In the genomic region with DNA sequence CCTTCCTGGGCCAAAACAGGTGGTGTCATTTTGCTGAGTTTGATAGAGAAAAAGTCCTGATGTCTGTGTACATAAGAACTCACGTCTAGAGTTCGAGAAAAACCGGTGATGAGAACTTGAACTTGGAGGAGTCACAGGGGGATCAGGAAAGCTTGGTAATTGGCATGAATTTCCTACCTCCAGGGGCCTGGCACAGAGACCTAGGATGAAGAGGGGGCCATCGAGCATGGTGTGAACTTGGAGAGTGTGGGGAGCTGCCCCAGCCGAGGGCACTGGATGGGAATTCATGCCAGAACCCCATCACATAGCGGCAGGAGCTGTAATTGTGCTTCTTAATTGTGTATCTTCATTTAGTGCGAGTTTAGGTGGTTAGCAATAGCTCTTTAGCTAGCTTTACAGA, we compare ENCODE assay signal across 2 cellular contexts.
TF ChIP-seq lines count a peak whose summit lies in the region.

No MANE protein-coding gene starts in this region.

TF ChIP-seq in SK-N-SH, 30 proteins besides CTCF, POLR2A, EP300 and RAD21 (continued from another document):
- no peak for TF ChIP-seq TAF1 (IDR thresholded peaks at IDR 0.05; ENCODE audit: borderline replicate concordance, low read depth, low read length)
- TF ChIP-seq MEF2A (IDR thresholded peaks at IDR 0.05; ENCODE audit: borderline replicate concordance, low read depth) = no peak
- TF ChIP-seq FOXM1 (IDR thresholded peaks at IDR 0.05; ENCODE audit: low read depth) = no peak
- TF ChIP-seq GATA2 (CRISPR knock-in tag; IDR thresholded peaks at IDR 0.05) = no peak

TF ChIP-seq in SK-N-SH treated with all-trans-retinoic acid at 6 μM for 48 hours, 23 proteins besides CTCF, POLR2A, EP300 and RAD21 (continued from another document):
- TF ChIP-seq, protein P1, sequence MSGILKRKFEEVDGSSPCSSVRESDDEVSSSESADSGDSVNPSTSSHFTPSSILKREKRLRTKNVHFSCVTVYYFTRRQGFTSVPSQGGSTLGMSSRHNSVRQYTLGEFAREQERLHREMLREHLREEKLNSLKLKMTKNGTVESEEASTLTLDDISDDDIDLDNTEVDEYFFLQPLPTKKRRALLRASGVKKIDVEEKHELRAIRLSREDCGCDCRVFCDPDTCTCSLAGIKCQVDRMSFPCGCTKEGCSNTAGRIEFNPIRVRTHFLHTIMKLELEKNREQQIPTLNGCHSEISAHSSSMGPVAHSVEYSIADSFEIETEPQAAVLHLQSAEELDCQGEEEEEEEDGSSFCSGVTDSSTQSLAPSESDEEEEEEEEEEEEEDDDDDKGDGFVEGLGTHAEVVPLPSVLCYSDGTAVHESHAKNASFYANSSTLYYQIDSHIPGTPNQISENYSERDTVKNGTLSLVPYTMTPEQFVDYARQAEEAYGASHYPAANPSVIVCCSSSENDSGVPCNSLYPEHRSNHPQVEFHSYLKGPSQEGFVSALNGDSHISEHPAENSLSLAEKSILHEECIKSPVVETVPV (CRISPR knock-in tag; IDR thresholded peaks at IDR 0.05) = no peak
